ENCODE assay signal across 9 cellular contexts in the genomic region with DNA sequence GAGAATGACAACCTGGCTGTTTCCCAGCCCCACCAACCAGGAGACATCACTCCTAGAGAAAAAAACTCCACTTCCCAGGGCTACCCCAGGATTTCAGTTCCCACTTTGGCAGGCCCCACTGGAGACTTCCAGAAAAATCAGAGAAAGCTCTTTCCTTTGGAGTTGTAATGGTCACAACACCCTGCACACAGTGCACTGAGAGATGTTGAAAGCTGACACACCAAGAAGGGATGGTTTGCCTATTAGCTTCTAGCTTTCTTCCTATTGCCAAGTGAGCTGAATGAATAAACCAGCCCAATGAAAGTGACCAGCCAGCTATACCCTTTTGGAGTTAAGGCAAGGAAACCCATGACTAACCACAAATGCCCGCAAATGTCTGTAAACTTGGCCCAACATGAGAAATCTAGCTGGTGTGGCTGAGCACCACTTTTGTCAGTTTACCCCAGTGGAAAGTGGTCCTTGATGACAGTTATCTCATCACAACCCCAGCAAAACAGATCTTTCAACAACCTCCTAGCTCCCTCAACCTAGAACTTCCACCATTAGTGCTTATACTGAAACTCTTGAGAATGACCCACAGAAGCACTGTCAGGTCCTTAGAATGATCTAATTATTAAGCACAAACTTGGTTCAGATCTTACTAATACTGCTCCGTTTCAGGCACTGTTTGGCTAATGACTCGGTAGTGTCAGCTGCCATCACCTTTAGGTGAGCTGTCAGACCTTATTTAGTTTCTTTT.
A peak's percentile ranks its signal among the peaks of the same experiment; 100 is the strongest.
DNase-seq lines count a peak whose midpoint lies in the region; ATAC-seq lines count a peak whose summit lies in the region.
"Had no signal": no experiment of that assay in that cellular context is flagged by ENCODE, and none has a peak within 500 bp of the region (broad histone marks: within the 10 kb centered on the region; RNA-seq: fewer than 3 reads in every experiment).

No MANE protein-coding gene starts in this region.

- H3K36me3 Mint-ChIP-seq in stimulated activated effector memory CD8-positive, alpha-beta T cell treated with anti-CD3 and anti-CD28 coated beads, Interleukin-12 subunit alpha, Interleukin-12 subunit beta, amount 100 ng/mL, for 72 hours, result peaks cover 100% of the 10 kb centered on the region

- H3K9me3 Mint-ChIP-seq in stimulated activated effector memory CD8-positive, alpha-beta T cell treated with anti-CD3 and anti-CD28 coated beads, Interleukin-12 subunit alpha, Interleukin-12 subunit beta, amount 100 ng/mL, for 72 hours, result no peaks in the 10 kb centered on the region

- H3K27ac Mint-ChIP-seq in stimulated activated effector memory CD8-positive, alpha-beta T cell treated with anti-CD3 and anti-CD28 coated beads, Interleukin-12 subunit alpha, Interleukin-12 subunit beta, amount 100 ng/mL, for 72 hours, result peak overlapping the region; percentile 92

- peaks cover 91% of the 10 kb centered on the region for H3K4me1 Mint-ChIP-seq in stimulated activated effector memory CD8-positive, alpha-beta T cell treated with anti-CD3 and anti-CD28 coated beads, Interleukin-12 subunit alpha, Interleukin-12 subunit beta, amount 100 ng/mL, for 72 hours

- peak; percentile 38 to 53 for DNase-seq in activated T-cell treated with anti-CD3 and anti-CD28 coated beads, Interleukin-2, amount 50 U/mL, for 48 hours
- no peak for DNase-seq in stimulated activated effector memory CD8-positive, alpha-beta T cell treated with anti-CD3 and anti-CD28 coated beads, Interleukin-12 subunit alpha, Interleukin-12 subunit beta, amount 100 ng/mL, for 72 hours (ENCODE audit: low spot score in 2 of 2)
- no peak for DNase-seq in GDM1 (lab: John Stamatoyannopoulos, UW)
- DNase-seq in T-helper 9 cell, result no peak
- DNase-seq: foreskin melanocyte; stimulated activated naive CD4-positive, alpha-beta T cell treated with Interleukin-2 at 50 U/mL for 16 hours had no signal

- H3K4me3 Mint-ChIP-seq in stimulated activated effector memory CD8-positive, alpha-beta T cell treated with anti-CD3 and anti-CD28 coated beads, Interleukin-12 subunit alpha, Interleukin-12 subunit beta, amount 100 ng/mL, for 72 hours, result no peak overlapping the region

- ATAC-seq in GM18909 (IDR thresholded peaks at IDR 0.05; ENCODE audit: poor library complexity, unreplicated experiment), result peak; percentile 47
- ATAC-seq in HG02884 (IDR thresholded peaks at IDR 0.05; ENCODE audit: unreplicated experiment), result peak; percentile 47
- peak; percentile 57 for ATAC-seq in stimulated activated effector memory CD8-positive, alpha-beta T cell treated with anti-CD3 and anti-CD28 coated beads, Interleukin-12 subunit alpha, Interleukin-12 subunit beta, amount 100 ng/mL, for 72 hours
- no peak for ATAC-seq in HG03521 (IDR thresholded peaks at IDR 0.05; ENCODE audit: unreplicated experiment)

Comparison
In these comparisons a context has a peak if more than half of its experiments do, and no peak if none do; other contexts are left out.
1. DNase-seq: peak in activated T-cell treated with anti-CD3 and anti-CD28 coated beads, Interleukin-2, amount 50 U/mL, for 48 hours (2 of 2); none in stimulated activated effector memory CD8-positive, alpha-beta T cell treated with anti-CD3 and anti-CD28 coated beads, Interleukin-12 subunit alpha, Interleukin-12 subunit beta, amount 100 ng/mL, for 72 hours (0 of 2), GDM1 (single experiment) and T-helper 9 cell (single experiment).